Comparison of ENCODE assay signal across 10 cellular contexts in genomic region chr7:150377116-150377979, GRCh38. TPM values are rescaled to one million over a fixed set of nuclear protein-coding genes. Genes with fewer than 3 reads are reported as not detected.
DNase-seq lines count a peak whose midpoint lies in the region; ATAC-seq, FAIRE-seq and TF ChIP-seq lines count a peak whose summit lies in the region.
"Had no signal": no experiment of that assay in that cellular context is flagged by ENCODE, and none has a peak within 500 bp of the region (broad histone marks: within the 10 kb centered on the region; RNA-seq: fewer than 3 reads in every experiment).

No MANE protein-coding gene starts in this region.

- in situ Hi-C loops in HepG2 (cut with HindIII; ENCODE audit: extremely low pct_ligation_motif_present, low pct_unique_long_range_greater_than_20kb) = no loop called here

- BruUV-seq in HepG2 (replicated peaks; lab: Mats Ljungman, UMichigan) = no TSS peak

- intact Hi-C loops in HepG2 (cut with micrococcal nuclease; ENCODE audit: unreplicated experiment) = loop anchor here (1.0 kb wide), 1 partner anchor 9 kb away; the partner anchor contains the start of gene REPIN1

- CTCF ChIA-PET in HepG2 (lab: Yijun Ruan, JAX; ENCODE audit: low intra/inter-chr PET ratio, low total read pairs) = interaction anchor here (2.3 kb wide), 1 partner anchor 11 kb away, joined by 8 read pairs; no protein-coding TSS in a partner anchor

- no peaks in the 10 kb centered on the region for H3K27me3 Mint-ChIP-seq in activated T-cell treated with anti-CD3 and anti-CD28 coated beads, Interleukin-2, amount 50 U/mL, for 24 hours

- peaks cover under 1% of the 10 kb centered on the region; the same call in 1 of the 2 replicates for H4K20me1 ChIP-seq in HepG2 (ENCODE audit: insufficient read depth, low read length)

- H3K9me3 ChIP-seq in HepG2 (ENCODE audit: low read length) = no peaks in the 10 kb centered on the region
- no peaks in the 10 kb centered on the region for H3K9me3 ChIP-seq in subcutaneous abdominal adipose tissue (ENCODE audit: control insufficient read depth in 5 of 5, low read length in 5 of 5)
- H3K9me3 ChIP-seq: thoracic aorta had no signal

- H2AFZ ChIP-seq in HepG2 (ENCODE audit: low read length) = no peak overlapping the region

- H3K9me3 Mint-ChIP-seq in activated T-cell treated with anti-CD3 and anti-CD28 coated beads, Interleukin-2, amount 50 U/mL, for 24 hours = no peaks in the 10 kb centered on the region

- H3K27me3 ChIP-seq in HepG2 (ENCODE audit: control insufficient read depth in 1 of 2, insufficient read depth in 2 of 2, low read length in 2 of 2) = no peaks in the 10 kb centered on the region
- H3K27me3 ChIP-seq in subcutaneous abdominal adipose tissue (ENCODE audit: control insufficient read depth in 5 of 5, insufficient read depth in 4 of 5, low read length in 5 of 5) = no peaks in the 10 kb centered on the region

- peak overlapping the region in 1 of 3 experiments; percentile 88; a peak in 4 of 6 replicates for H3K4me3 ChIP-seq in HepG2 (replicated peaks in 1 of 3; ENCODE audit: insufficient read depth in 1 of 3, low read depth in 2 of 3, low read length in 3 of 3)
- H3K4me3 ChIP-seq in subcutaneous abdominal adipose tissue (ENCODE audit: low read depth in 1 of 5, low read length in 5 of 5) = no peak overlapping the region

- TF ChIP-seq EP300 in HepG2 (IDR thresholded peaks at IDR 0.05; ENCODE audit: low read depth in 2 of 2, low read length in 2 of 2) = no peak
- TF ChIP-seq EP300 in HepG2 (CRISPR knock-in tag; IDR thresholded peaks at IDR 0.05; ENCODE audit: borderline replicate concordance) = no peak

- TF ChIP-seq RAD21 in HepG2 (CRISPR knock-in tag; IDR thresholded peaks at IDR 0.05) = no peak

- H3K27ac Mint-ChIP-seq in activated T-cell treated with anti-CD3 and anti-CD28 coated beads, Interleukin-2, amount 50 U/mL, for 24 hours = peak overlapping the region; percentile 83

- no peak for ATAC-seq in HepG2
- no peak for ATAC-seq in HG03097 (IDR thresholded peaks at IDR 0.05; ENCODE audit: low FRiP score, unreplicated experiment)

- H3K9ac ChIP-seq in HepG2 (ENCODE audit: insufficient read depth, low read depth, low read length) (peak overlapping the region; percentile 19), subcutaneous abdominal adipose tissue (ENCODE audit: low read length in 5 of 5) (no peak overlapping the region)

- WGBS in HepG2 (ENCODE audit: low lambda C conversion rate) = 12% methylated on average over 6 of the region's 6 CpGs

- FAIRE-seq in HepG2 (lab: Jason Lieb, UNC) = no peak

- TF ChIP-seq POLR2A in HepG2 (IDR thresholded peaks at IDR 0.05; ENCODE audit: insufficient read depth in 1 of 2, low read depth in 2 of 2, low read length in 2 of 2) = no peak

- peak overlapping the region; percentile 81 for H3K4me3 Mint-ChIP-seq in activated T-cell treated with anti-CD3 and anti-CD28 coated beads, Interleukin-2, amount 50 U/mL, for 24 hours

- H3K36me3 ChIP-seq in HepG2 (replicated peaks in 1 of 2; ENCODE audit: control insufficient read depth in 1 of 2, insufficient read depth in 2 of 2, low read length in 2 of 2) (peaks cover 5 to 16% of the 10 kb centered on the region in 2 experiments; a peak in 2 of 5 replicates), subcutaneous abdominal adipose tissue (ENCODE audit: control insufficient read depth in 5 of 5, insufficient read depth in 5 of 5, low read length in 5 of 5) (peaks cover 0 to 23% (median 21%) of the 10 kb centered on the region in 5 donors)

- POLR2A ChIA-PET in HepG2 (lab: Yijun Ruan, JAX) = interaction anchor here (1.0 to 4.7 kb wide), 15 partner anchors 8 to 61 kb away, joined by 3 to 107 read pairs (median 6); partner anchors contain the start of genes ACTR3C, LRRC61, RARRES2 and REPIN1

- H3K4me1 Mint-ChIP-seq in activated T-cell treated with anti-CD3 and anti-CD28 coated beads, Interleukin-2, amount 50 U/mL, for 24 hours (ENCODE audit: low read depth) = peaks cover 62% of the 10 kb centered on the region

- H3K27ac ChIP-seq in HepG2 (ENCODE audit: extremely low read length, insufficient read depth, low read length) (peak overlapping the region; percentile 97), subcutaneous abdominal adipose tissue (ENCODE audit: low read depth, low read length) (peak overlapping the region; percentile 87)

- DNase-seq in activated T-cell treated with anti-CD3 and anti-CD28 coated beads, Interleukin-2, amount 50 U/mL, for 24 hours = no peak
- DNase-seq in activated T-cell treated with anti-CD3 and anti-CD28 coated beads, Interleukin-2, amount 50 U/mL, for 1 hour = no peak
- DNase-seq in RPMI8226 = peak; percentile 60
- no peak for DNase-seq in HepG2 (ENCODE audit: low spot score)
- no peak for DNase-seq in stimulated activated naive CD4-positive, alpha-beta T cell treated with Interleukin-2 at 50 U/mL for 16 hours (lab: John Stamatoyannopoulos, UW)
- DNase-seq in SIG-M5 treated with dmso at 0.1 percent for 504 hours (lab: John Stamatoyannopoulos, UW; ENCODE audit: unreplicated experiment) = no peak

- H3K4me1 ChIP-seq in HepG2 (ENCODE audit: insufficient read depth, low read length) (peaks cover 83% of the 10 kb centered on the region), subcutaneous abdominal adipose tissue (ENCODE audit: control insufficient read depth in 5 of 5, insufficient read depth in 5 of 5, low read length in 5 of 5) (peaks cover 0 to 40% (median 37%) of the 10 kb centered on the region in 5 donors)

- H3K79me2 ChIP-seq in HepG2 (ENCODE audit: insufficient read depth, low read length) = peaks cover 36% of the 10 kb centered on the region

- H3K4me2 ChIP-seq in HepG2 (ENCODE audit: low read depth, low read length) = peak overlapping the region; percentile 97

- no peak for TF ChIP-seq CTCF in HepG2 (CRISPR knock-in tag; IDR thresholded peaks at IDR 0.05)

- peaks cover 30% of the 10 kb centered on the region for H3K36me3 Mint-ChIP-seq in activated T-cell treated with anti-CD3 and anti-CD28 coated beads, Interleukin-2, amount 50 U/mL, for 24 hours (ENCODE audit: low read depth)

RNA-seq across cellular contexts. Expression of gene ZNF775, which starts 1.8 kb away (rescaled TPM):
- total RNA-seq in HepG2 (2016; rRNA removed; fragmentation: Illumina TruSeq; extraction: Trizol) = 3.1 and 4.5 TPM in 2 replicates
- 0.71 TPM in 2 replicates for total RNA-seq in HepG2 (2016; cell fraction: cytosol; rRNA removed; fragmentation: Illumina TruSeq; extraction: Trizol; ENCODE audit: low read depth)
- 3.6 and 3.8 TPM in 2 replicates for total RNA-seq in HepG2 (2016; cell fraction: insoluble cytoplasmic fraction; rRNA removed; fragmentation: Illumina TruSeq; extraction: Trizol)
- 1.9 and 2.5 TPM in 2 replicates for total RNA-seq in HepG2 (2016; cell fraction: membrane; rRNA removed; fragmentation: Illumina TruSeq; extraction: Trizol)
- 1.8 and 3.2 TPM in 2 replicates for total RNA-seq in HepG2 (2016; cell fraction: nucleus; rRNA removed; fragmentation: Illumina TruSeq; extraction: Trizol)
- polyA plus RNA-seq in HepG2 (2011; rRNA removed) = 3.2 and 3.8 TPM in 2 replicates
- 2.6 and 4.5 TPM in 2 replicates for polyA plus RNA-seq in HepG2 (2011; cell fraction: cytosol; rRNA removed)
- polyA plus RNA-seq in HepG2 (2011; cell fraction: nucleus; rRNA removed) = 5.8 and 5.9 TPM in 2 replicates
- polyA plus RNA-seq in HepG2 (2012) = 2.1 and 3.1 TPM in 2 replicates
- 0.67 and 0.68 TPM in 2 replicates for polyA plus RNA-seq in HepG2 (2016; cell fraction: cytosol; fragmentation: Illumina TruSeq; extraction: Trizol; ENCODE audit: low read depth)
- 3.7 and 4.2 TPM in 2 replicates for polyA plus RNA-seq in HepG2 (2016; cell fraction: insoluble cytoplasmic fraction; fragmentation: Illumina TruSeq; extraction: Trizol; ENCODE audit: low read depth)
- polyA plus RNA-seq in HepG2 (2016; cell fraction: membrane; fragmentation: Illumina TruSeq; extraction: Trizol; ENCODE audit: low read depth) = 1.2 and 1.8 TPM in 2 replicates
- polyA plus RNA-seq in HepG2 (2016; cell fraction: nucleus; fragmentation: Illumina TruSeq; extraction: Trizol; ENCODE audit: insufficient read depth, low read depth) = 5.2 and 9.1 TPM in 2 replicates
- 0.37 and 3.7 TPM in 2 replicates for polyA minus RNA-seq in HepG2 (2011; rRNA and poly(A)+ RNA removed; ENCODE audit: low replicate concordance)
- 2.5 and 3.9 TPM in 2 replicates for polyA minus RNA-seq in HepG2 (2011; cell fraction: cytosol; rRNA and poly(A)+ RNA removed)
- polyA minus RNA-seq in HepG2 (2011; cell fraction: nucleus; rRNA and poly(A)+ RNA removed) = 1.8 and 2.4 TPM in 2 replicates

RNA-seq across cellular contexts. Expression of gene REPIN1, which starts 8.7 kb away (rescaled TPM):
- total RNA-seq in HepG2 (2016; rRNA removed; fragmentation: Illumina TruSeq; extraction: Trizol) = 86.4 and 108 TPM in 2 replicates
- 34.3 and 36.1 TPM in 2 replicates for total RNA-seq in HepG2 (2016; cell fraction: cytosol; rRNA removed; fragmentation: Illumina TruSeq; extraction: Trizol; ENCODE audit: low read depth)
- total RNA-seq in HepG2 (2016; cell fraction: insoluble cytoplasmic fraction; rRNA removed; fragmentation: Illumina TruSeq; extraction: Trizol) = 77.5 and 106 TPM in 2 replicates
- total RNA-seq in HepG2 (2016; cell fraction: membrane; rRNA removed; fragmentation: Illumina TruSeq; extraction: Trizol) = 112 and 119 TPM in 2 replicates
- 81.1 and 91.5 TPM in 2 replicates for total RNA-seq in HepG2 (2016; cell fraction: nucleus; rRNA removed; fragmentation: Illumina TruSeq; extraction: Trizol)
- polyA plus RNA-seq in HepG2 (2011; rRNA removed) = 69.9 and 87.9 TPM in 2 replicates
- polyA plus RNA-seq in HepG2 (2011; cell fraction: cytosol; rRNA removed) = 58.9 and 82.1 TPM in 2 replicates
- polyA plus RNA-seq in HepG2 (2011; cell fraction: nucleus; rRNA removed) = 189 and 195 TPM in 2 replicates
- 52.5 and 64.7 TPM in 2 replicates for polyA plus RNA-seq in HepG2 (2012)
- 22.0 and 24.7 TPM in 2 replicates for polyA plus RNA-seq in HepG2 (2016; cell fraction: cytosol; fragmentation: Illumina TruSeq; extraction: Trizol; ENCODE audit: low read depth)
- 82.2 and 105 TPM in 2 replicates for polyA plus RNA-seq in HepG2 (2016; cell fraction: insoluble cytoplasmic fraction; fragmentation: Illumina TruSeq; extraction: Trizol; ENCODE audit: low read depth)
- polyA plus RNA-seq in HepG2 (2016; cell fraction: membrane; fragmentation: Illumina TruSeq; extraction: Trizol; ENCODE audit: low read depth) = 77.8 and 77.9 TPM in 2 replicates
- polyA plus RNA-seq in HepG2 (2016; cell fraction: nucleus; fragmentation: Illumina TruSeq; extraction: Trizol; ENCODE audit: insufficient read depth, low read depth) = 138 and 155 TPM in 2 replicates
- 81.7 and 98.0 TPM in 2 replicates for polyA minus RNA-seq in HepG2 (2011; rRNA and poly(A)+ RNA removed; ENCODE audit: low replicate concordance)
- polyA minus RNA-seq in HepG2 (2011; cell fraction: cytosol; rRNA and poly(A)+ RNA removed) = 35.3 and 35.6 TPM in 2 replicates
- 50.5 and 54.6 TPM in 2 replicates for polyA minus RNA-seq in HepG2 (2011; cell fraction: nucleus; rRNA and poly(A)+ RNA removed)

RNA-seq across cellular contexts. Expression of gene RARRES2, which starts 35.9 kb away (rescaled TPM):
- 94.6 and 172 TPM in 2 replicates for total RNA-seq in HepG2 (2016; rRNA removed; fragmentation: Illumina TruSeq; extraction: Trizol)
- total RNA-seq in HepG2 (2016; cell fraction: cytosol; rRNA removed; fragmentation: Illumina TruSeq; extraction: Trizol; ENCODE audit: low read depth) = 63.6 and 75.7 TPM in 2 replicates
- total RNA-seq in HepG2 (2016; cell fraction: insoluble cytoplasmic fraction; rRNA removed; fragmentation: Illumina TruSeq; extraction: Trizol) = 93.3 and 178 TPM in 2 replicates
- 68.9 and 86.6 TPM in 2 replicates for total RNA-seq in HepG2 (2016; cell fraction: membrane; rRNA removed; fragmentation: Illumina TruSeq; extraction: Trizol)
- total RNA-seq in HepG2 (2016; cell fraction: nucleus; rRNA removed; fragmentation: Illumina TruSeq; extraction: Trizol) = 126 and 156 TPM in 2 replicates
- polyA plus RNA-seq in HepG2 (2011; rRNA removed) = 134 and 157 TPM in 2 replicates
- 197 and 233 TPM in 2 replicates for polyA plus RNA-seq in HepG2 (2011; cell fraction: cytosol; rRNA removed)
- 164 and 202 TPM in 2 replicates for polyA plus RNA-seq in HepG2 (2011; cell fraction: nucleus; rRNA removed)
- 37.9 and 77.4 TPM in 2 replicates for polyA plus RNA-seq in HepG2 (2012)
- 96.7 and 115 TPM in 2 replicates for polyA plus RNA-seq in HepG2 (2016; cell fraction: cytosol; fragmentation: Illumina TruSeq; extraction: Trizol; ENCODE audit: low read depth)
- 134 and 138 TPM in 2 replicates for polyA plus RNA-seq in HepG2 (2016; cell fraction: insoluble cytoplasmic fraction; fragmentation: Illumina TruSeq; extraction: Trizol; ENCODE audit: low read depth)
- 82.1 and 99.5 TPM in 2 replicates for polyA plus RNA-seq in HepG2 (2016; cell fraction: membrane; fragmentation: Illumina TruSeq; extraction: Trizol; ENCODE audit: low read depth)
- 420 and 455 TPM in 2 replicates for polyA plus RNA-seq in HepG2 (2016; cell fraction: nucleus; fragmentation: Illumina TruSeq; extraction: Trizol; ENCODE audit: insufficient read depth, low read depth)
- polyA minus RNA-seq in HepG2 (2011; rRNA and poly(A)+ RNA removed; ENCODE audit: low replicate concordance) = 22.1 TPM in 1 of 2 replicates, not detected in the other
- 17.4 and 20.0 TPM in 2 replicates for polyA minus RNA-seq in HepG2 (2011; cell fraction: cytosol; rRNA and poly(A)+ RNA removed)
- 6.1 and 7.3 TPM in 2 replicates for polyA minus RNA-seq in HepG2 (2011; cell fraction: nucleus; rRNA and poly(A)+ RNA removed)

RNA-seq across cellular contexts. Expression of gene ACTR3C, which starts 54.0 kb away (rescaled TPM):
- 4.1 and 7.5 TPM in 2 replicates for total RNA-seq in HepG2 (2016; rRNA removed; fragmentation: Illumina TruSeq; extraction: Trizol)
- total RNA-seq in HepG2 (2016; cell fraction: cytosol; rRNA removed; fragmentation: Illumina TruSeq; extraction: Trizol; ENCODE audit: low read depth) = 7.2 and 7.8 TPM in 2 replicates
- 3.7 and 6.7 TPM in 2 replicates for total RNA-seq in HepG2 (2016; cell fraction: insoluble cytoplasmic fraction; rRNA removed; fragmentation: Illumina TruSeq; extraction: Trizol)
- total RNA-seq in HepG2 (2016; cell fraction: membrane; rRNA removed; fragmentation: Illumina TruSeq; extraction: Trizol) = 4.8 and 5.6 TPM in 2 replicates
- 17.1 and 19.7 TPM in 2 replicates for total RNA-seq in HepG2 (2016; cell fraction: nucleus; rRNA removed; fragmentation: Illumina TruSeq; extraction: Trizol)
- polyA plus RNA-seq in HepG2 (2011; rRNA removed) = 3.2 and 3.8 TPM in 2 replicates
- 2.5 and 2.7 TPM in 2 replicates for polyA plus RNA-seq in HepG2 (2011; cell fraction: cytosol; rRNA removed)
- 4.0 and 4.3 TPM in 2 replicates for polyA plus RNA-seq in HepG2 (2011; cell fraction: nucleus; rRNA removed)
- polyA plus RNA-seq in HepG2 (2012) = 1.2 and 1.4 TPM in 2 replicates
- polyA plus RNA-seq in HepG2 (2016; cell fraction: cytosol; fragmentation: Illumina TruSeq; extraction: Trizol; ENCODE audit: low read depth) = 0.95 and 2.7 TPM in 2 replicates
- polyA plus RNA-seq in HepG2 (2016; cell fraction: insoluble cytoplasmic fraction; fragmentation: Illumina TruSeq; extraction: Trizol; ENCODE audit: low read depth) = 1.9 and 3.9 TPM in 2 replicates
- 1.4 and 1.6 TPM in 2 replicates for polyA plus RNA-seq in HepG2 (2016; cell fraction: membrane; fragmentation: Illumina TruSeq; extraction: Trizol; ENCODE audit: low read depth)
- 4.9 and 8.0 TPM in 2 replicates for polyA plus RNA-seq in HepG2 (2016; cell fraction: nucleus; fragmentation: Illumina TruSeq; extraction: Trizol; ENCODE audit: insufficient read depth, low read depth)
- 10.0 and 39.9 TPM in 2 replicates for polyA minus RNA-seq in HepG2 (2011; rRNA and poly(A)+ RNA removed; ENCODE audit: low replicate concordance)
- polyA minus RNA-seq in HepG2 (2011; cell fraction: cytosol; rRNA and poly(A)+ RNA removed) = 2.6 and 3.3 TPM in 2 replicates
- 44.3 and 59.4 TPM in 2 replicates for polyA minus RNA-seq in HepG2 (2011; cell fraction: nucleus; rRNA and poly(A)+ RNA removed)
- total RNA-seq: LHCN-M2 had no signal

RNA-seq across cellular contexts. Expression of gene LRRC61, which starts 54.2 kb away (rescaled TPM):
- total RNA-seq in HepG2 (2016; rRNA removed; fragmentation: Illumina TruSeq; extraction: Trizol) = 34.8 and 38.4 TPM in 2 replicates
- total RNA-seq in HepG2 (2016; cell fraction: cytosol; rRNA removed; fragmentation: Illumina TruSeq; extraction: Trizol; ENCODE audit: low read depth) = 10.3 and 10.8 TPM in 2 replicates
- 30.5 and 35.2 TPM in 2 replicates for total RNA-seq in HepG2 (2016; cell fraction: insoluble cytoplasmic fraction; rRNA removed; fragmentation: Illumina TruSeq; extraction: Trizol)
- 34.2 and 36.9 TPM in 2 replicates for total RNA-seq in HepG2 (2016; cell fraction: membrane; rRNA removed; fragmentation: Illumina TruSeq; extraction: Trizol)
- total RNA-seq in HepG2 (2016; cell fraction: nucleus; rRNA removed; fragmentation: Illumina TruSeq; extraction: Trizol) = 25.0 and 31.2 TPM in 2 replicates
- 33.0 and 42.2 TPM in 2 replicates for polyA plus RNA-seq in HepG2 (2011; rRNA removed)
- polyA plus RNA-seq in HepG2 (2011; cell fraction: cytosol; rRNA removed) = 34.7 and 58.3 TPM in 2 replicates
- 25.0 and 33.0 TPM in 2 replicates for polyA plus RNA-seq in HepG2 (2011; cell fraction: nucleus; rRNA removed)
- 22.2 and 36.3 TPM in 2 replicates for polyA plus RNA-seq in HepG2 (2012)
- 19.9 and 25.0 TPM in 2 replicates for polyA plus RNA-seq in HepG2 (2016; cell fraction: cytosol; fragmentation: Illumina TruSeq; extraction: Trizol; ENCODE audit: low read depth)
- 36.4 and 46.3 TPM in 2 replicates for polyA plus RNA-seq in HepG2 (2016; cell fraction: insoluble cytoplasmic fraction; fragmentation: Illumina TruSeq; extraction: Trizol; ENCODE audit: low read depth)
- 41.1 and 42.5 TPM in 2 replicates for polyA plus RNA-seq in HepG2 (2016; cell fraction: membrane; fragmentation: Illumina TruSeq; extraction: Trizol; ENCODE audit: low read depth)
- polyA plus RNA-seq in HepG2 (2016; cell fraction: nucleus; fragmentation: Illumina TruSeq; extraction: Trizol; ENCODE audit: insufficient read depth, low read depth) = 34.8 and 36.2 TPM in 2 replicates
- 45.8 and 71.1 TPM in 2 replicates for polyA minus RNA-seq in HepG2 (2011; rRNA and poly(A)+ RNA removed; ENCODE audit: low replicate concordance)
- 33.7 and 34.5 TPM in 2 replicates for polyA minus RNA-seq in HepG2 (2011; cell fraction: cytosol; rRNA and poly(A)+ RNA removed)
- 13.3 and 15.4 TPM in 2 replicates for polyA minus RNA-seq in HepG2 (2011; cell fraction: nucleus; rRNA and poly(A)+ RNA removed)
- total RNA-seq: LHCN-M2 had no signal
